In the genomic region with DNA sequence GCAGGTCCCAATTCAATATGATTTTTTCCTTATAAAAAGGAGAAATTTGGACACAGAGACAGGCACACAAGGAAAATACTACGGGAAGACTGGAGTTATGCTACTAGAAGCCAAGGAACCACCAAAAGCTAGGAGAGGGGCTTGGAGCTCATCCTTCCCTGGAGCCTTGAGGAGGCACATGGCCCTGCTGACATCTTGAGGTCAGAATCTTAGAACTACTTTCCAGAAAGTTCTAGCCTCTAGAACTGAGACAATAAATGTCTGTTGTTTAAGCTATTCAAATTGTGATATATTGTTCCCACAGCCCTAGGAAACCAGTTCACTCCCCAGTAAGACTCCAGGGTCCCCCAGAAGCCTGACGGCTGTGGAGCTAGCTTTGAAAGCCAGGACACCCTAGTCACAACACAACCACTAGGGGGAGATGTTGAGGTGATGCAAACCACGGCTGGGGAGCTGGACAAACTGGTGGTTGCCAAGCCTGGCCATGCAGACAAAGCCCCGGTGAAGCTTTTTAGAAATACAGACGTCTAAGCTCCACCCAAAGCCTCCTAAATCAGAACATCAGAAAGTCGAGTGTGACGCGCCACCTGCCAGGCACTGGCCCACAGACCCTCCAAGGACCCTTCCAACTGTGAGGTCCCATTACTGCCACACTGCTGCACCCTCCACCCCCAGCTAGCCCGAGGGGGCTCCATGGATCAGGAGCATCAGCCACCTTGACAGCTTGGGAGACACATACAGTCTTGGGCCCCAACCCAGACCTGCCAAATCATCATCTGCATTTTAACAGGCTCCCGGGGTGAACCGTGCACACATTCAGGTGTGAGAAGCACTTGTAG, we compare ENCODE assay signal across 8 cellular contexts.
DNase-seq lines count a peak whose midpoint lies in the region; ATAC-seq, FAIRE-seq and TF ChIP-seq lines count a peak whose summit lies in the region.

No MANE protein-coding gene starts in this region.

- H3K4me2 ChIP-seq in H1 (ENCODE audit: insufficient read depth in 1 of 2, low read depth in 2 of 2, low read length in 2 of 2): no peak overlapping the region

- H3K14ac ChIP-seq in H1 (ENCODE audit: insufficient read length): no peak overlapping the region

- no peaks in the 10 kb centered on the region for H3K27me3 Mint-ChIP-seq in activated CD4-positive, alpha-beta memory T cell treated with anti-CD3 and anti-CD28 coated beads, Interleukin-2, amount 10 ng/mL, durations not matched to agents 7 days and 5 days
- no peaks in the 10 kb centered on the region for H3K27me3 Mint-ChIP-seq in memory B cell
- no peaks in the 10 kb centered on the region for H3K27me3 Mint-ChIP-seq in stimulated activated naive B cell treated with anti-CD40 and anti-IgM and Interleukin-4, amounts not matched to agents 10 μg/mL and 1 μg/mL and 100 μg/mL, for 72 hours

- ATAC-seq in GM18858 (IDR thresholded peaks at IDR 0.05; ENCODE audit: unreplicated experiment) (peak; percentile 60), HG03280 (IDR thresholded peaks at IDR 0.05; ENCODE audit: unreplicated experiment) (peak; percentile 90), memory B cell (ENCODE audit: low read depth) (peak; percentile 55)
- ATAC-seq in stimulated activated naive B cell treated with anti-CD40 and anti-IgM and Interleukin-4, amounts not matched to agents 10 μg/mL and 1 μg/mL and 100 μg/mL, for 72 hours (replicated peaks): peak; percentile 83 to 91

- peaks cover 1% of the 10 kb centered on the region for H3K4me1 Mint-ChIP-seq in activated CD4-positive, alpha-beta memory T cell treated with anti-CD3 and anti-CD28 coated beads, Interleukin-2, amount 10 ng/mL, durations not matched to agents 7 days and 5 days
- H3K4me1 Mint-ChIP-seq in memory B cell: peaks cover 3% of the 10 kb centered on the region
- peaks cover 6% of the 10 kb centered on the region in 2 donors for H3K4me1 Mint-ChIP-seq in stimulated activated naive B cell treated with anti-CD40 and anti-IgM and Interleukin-4, amounts not matched to agents 10 μg/mL and 1 μg/mL and 100 μg/mL, for 72 hours

- H3K9me3 Mint-ChIP-seq in activated CD4-positive, alpha-beta memory T cell treated with anti-CD3 and anti-CD28 coated beads, Interleukin-2, amount 10 ng/mL, durations not matched to agents 7 days and 5 days: no peaks in the 10 kb centered on the region
- H3K9me3 Mint-ChIP-seq in memory B cell: no peaks in the 10 kb centered on the region
- H3K9me3 Mint-ChIP-seq in stimulated activated naive B cell treated with anti-CD40 and anti-IgM and Interleukin-4, amounts not matched to agents 10 μg/mL and 1 μg/mL and 100 μg/mL, for 72 hours: no peaks in the 10 kb centered on the region

- no peak for TF ChIP-seq EP300 in H1 (IDR thresholded peaks at IDR 0.05; ENCODE audit: borderline replicate concordance in 1 of 2, low read depth in 2 of 2, low read length in 2 of 2)

- CTCF ChIA-PET in activated CD4-positive, alpha-beta memory T cell treated with anti-CD3 and anti-CD28 coated beads, Interleukin-2, amount 10 ng/mL, durations not matched to agents 7 days and 5 days (lab: Charles Lee): interaction anchor here (0.5 to 3.9 kb wide), 30 partner anchors 8 to 429 kb away, joined by 3 to 36 read pairs (median 5); partner anchors contain the start of genes SLC39A11 and SSTR2
- CTCF ChIA-PET in H1 (lab: Charles Lee; ENCODE audit: partially characterized antibody): interaction anchor here (0.6 to 7.1 kb wide), 60 partner anchors 9 to 1155 kb away, joined by 3 to 58 read pairs (median 4); partner anchors contain the start of gene SSTR2

- H3K36me3 ChIP-seq in H1 (ENCODE audit: control insufficient read depth in 2 of 4, insufficient read depth in 4 of 4, low read length in 3 of 4): no peaks in the 10 kb centered on the region

- peak; percentile 84 to 91 for TF ChIP-seq RAD21 in H1 (IDR thresholded peaks at IDR 0.05 in 1 of 2, conservative IDR thresholded peaks at IDR 0.05 in 1 of 2; ENCODE audit: low read depth in 2 of 2, low read length in 2 of 2)

- no peak overlapping the region for H3K27ac ChIP-seq in H1 (ENCODE audit: low read depth, low read length)

- H2BK12ac ChIP-seq in H1 (ENCODE audit: low read depth, low read length): no peak overlapping the region

- 47% methylated on average over 11 of the region's 11 CpGs; no CpG with 5 or more reads in 1 of the 2 experiments for WGBS in H1 (ENCODE audit: extremely low coverage in 1 of 2, insufficient coverage in 1 of 2, insufficient read length in 1 of 2, insufficient replicate concordance in 2 of 2, low coverage in 1 of 2, low lambda C conversion rate in 2 of 2, missing lambda C conversion rate in 1 of 2), 2 experiments

- no peak for TF ChIP-seq POLR2A in H1 (IDR thresholded peaks at IDR 0.05; ENCODE audit: control extremely low read depth in 1 of 2, low read depth in 2 of 2, low read length in 2 of 2)

- H4K5ac ChIP-seq in H1 (ENCODE audit: insufficient read length, low read depth, low read length): no peak overlapping the region

- no peak overlapping the region for H3K56ac ChIP-seq in H1 (replicated peaks; ENCODE audit: insufficient read length, low read depth, low read length)

- no peak overlapping the region for H4K91ac ChIP-seq in H1 (replicated peaks; ENCODE audit: insufficient read length, low read length)

- H3K36me3 Mint-ChIP-seq in activated CD4-positive, alpha-beta memory T cell treated with anti-CD3 and anti-CD28 coated beads, Interleukin-2, amount 10 ng/mL, durations not matched to agents 7 days and 5 days (ENCODE audit: low read depth): no peaks in the 10 kb centered on the region
- no peaks in the 10 kb centered on the region for H3K36me3 Mint-ChIP-seq in memory B cell
- H3K36me3 Mint-ChIP-seq in stimulated activated naive B cell treated with anti-CD40 and anti-IgM and Interleukin-4, amounts not matched to agents 10 μg/mL and 1 μg/mL and 100 μg/mL, for 72 hours: peaks cover 2 to 8% of the 10 kb centered on the region in 2 donors

- H3K27ac Mint-ChIP-seq in activated CD4-positive, alpha-beta memory T cell treated with anti-CD3 and anti-CD28 coated beads, Interleukin-2, amount 10 ng/mL, durations not matched to agents 7 days and 5 days: no peak overlapping the region
- no peak overlapping the region for H3K27ac Mint-ChIP-seq in memory B cell
- no peak overlapping the region for H3K27ac Mint-ChIP-seq in stimulated activated naive B cell treated with anti-CD40 and anti-IgM and Interleukin-4, amounts not matched to agents 10 μg/mL and 1 μg/mL and 100 μg/mL, for 72 hours

- no peaks in the 10 kb centered on the region for H3K23me2 ChIP-seq in H1 (ENCODE audit: low read depth, low read length)

- H2BK20ac ChIP-seq in H1 (ENCODE audit: low read length): no peak overlapping the region

- H3K18ac ChIP-seq in H1 (ENCODE audit: extremely low read depth, low read length): no peak overlapping the region

- no peak overlapping the region for H2BK120ac ChIP-seq in H1 (replicated peaks; ENCODE audit: low read depth, low read length)

- no peaks in the 10 kb centered on the region for H3K9me3 ChIP-seq in H1 (ENCODE audit: insufficient read depth in 2 of 2, low read depth in 1 of 2, low read length in 1 of 2)

- no peaks in the 10 kb centered on the region for H4K20me1 ChIP-seq in H1 (replicated peaks in 1 of 2; ENCODE audit: control insufficient read depth in 1 of 2, insufficient read depth in 2 of 2, low read length in 2 of 2)

- no peaks in the 10 kb centered on the region for H3K79me2 ChIP-seq in H1 (ENCODE audit: control insufficient read depth in 1 of 2, insufficient read depth in 2 of 2, low read length in 2 of 2)

- DNase-seq in AG09319 (ENCODE audit: extremely low read depth, low read depth): peak; percentile 48
- peak; percentile 96 to 99 for DNase-seq in NCI-H524 (lab: John Stamatoyannopoulos, UW)
- DNase-seq in activated CD4-positive, alpha-beta memory T cell treated with anti-CD3 and anti-CD28 coated beads, Interleukin-2, amount 10 ng/mL, durations not matched to agents 7 days and 5 days: peak; percentile 62
- DNase-seq in H1 (ENCODE audit: low read depth in 1 of 2, low spot score in 2 of 2): peak; percentile 39 to 84
- peak; percentile 45 to 54 for DNase-seq in memory B cell (ENCODE audit: low spot score in 2 of 2)
- DNase-seq in stimulated activated naive B cell treated with anti-CD40 and anti-IgM and Interleukin-4, amounts not matched to agents 10 μg/mL and 1 μg/mL and 100 μg/mL, for 72 hours: peak; percentile 48

- no peak overlapping the region for H3K23ac ChIP-seq in H1 (ENCODE audit: insufficient read length)

- H2AK5ac ChIP-seq in H1 (ENCODE audit: low read depth, low read length): no peak overlapping the region

- POLR2A ChIA-PET in activated CD4-positive, alpha-beta memory T cell treated with anti-CD3 and anti-CD28 coated beads, Interleukin-2, amount 10 ng/mL, durations not matched to agents 7 days and 5 days (lab: Charles Lee): interaction anchor here (0.9 to 1.1 kb wide), 2 partner anchors 25 to 259 kb away, joined by 3 read pairs; no protein-coding TSS in a partner anchor
- POLR2A ChIA-PET in H1 (lab: Charles Lee; ENCODE audit: partially characterized antibody): no interaction called here

- H3K4ac ChIP-seq in H1 (replicated peaks; ENCODE audit: insufficient read length, low read depth, low read length): no peak overlapping the region

- H2BK15ac ChIP-seq in H1 (ENCODE audit: low read length): no peak overlapping the region

- no peaks in the 10 kb centered on the region for H3K79me1 ChIP-seq in H1 (ENCODE audit: low read depth, low read length)

- H2BK5ac ChIP-seq in H1 (ENCODE audit: low read depth, low read length): no peak overlapping the region

- H3K9ac ChIP-seq in H1 (replicated peaks in 1 of 4; ENCODE audit: extremely low read depth in 1 of 4, low read depth in 3 of 4, low read length in 3 of 4): no peak overlapping the region

- H3K4me1 ChIP-seq in H1 (replicated peaks in 1 of 4; ENCODE audit: control insufficient read depth in 3 of 4, insufficient read depth in 4 of 4, low read length in 3 of 4): peaks cover 0 to 2% (median 0%) of the 10 kb centered on the region in 4 experiments; a peak in 2 of 7 replicates

- TF ChIP-seq CTCF in AG09319 (IDR thresholded peaks at IDR 0.05; ENCODE audit: low read depth, low read length): peak; percentile 88
- TF ChIP-seq CTCF in H1 (IDR thresholded peaks at IDR 0.05; ENCODE audit: control extremely low read depth in 1 of 3, insufficient read depth in 1 of 3, low read depth in 1 of 3, low read length in 3 of 3): peak; percentile 89 to 93 (median 92)

- H2AFZ ChIP-seq in H1 (ENCODE audit: low read length): no peak overlapping the region

- H3K4me3 ChIP-seq in H1 (ENCODE audit: extremely low read depth in 1 of 4, insufficient read depth in 2 of 4, low read depth in 3 of 4, low read length in 4 of 4): no peak overlapping the region

- peak; percentile 87 for FAIRE-seq in H1 (lab: Jason Lieb, UNC)

- no peak overlapping the region for H4K8ac ChIP-seq in H1 (ENCODE audit: extremely low read depth, insufficient read depth, low read length)

- H3K4me3 Mint-ChIP-seq in activated CD4-positive, alpha-beta memory T cell treated with anti-CD3 and anti-CD28 coated beads, Interleukin-2, amount 10 ng/mL, durations not matched to agents 7 days and 5 days: no peak overlapping the region
- H3K4me3 Mint-ChIP-seq in memory B cell: no peak overlapping the region
- H3K4me3 Mint-ChIP-seq in stimulated activated naive B cell treated with anti-CD40 and anti-IgM and Interleukin-4, amounts not matched to agents 10 μg/mL and 1 μg/mL and 100 μg/mL, for 72 hours: no peak overlapping the region

- no peaks in the 10 kb centered on the region for H3K27me3 ChIP-seq in H1 (replicated peaks in 1 of 4; ENCODE audit: control insufficient read depth in 3 of 4, extremely low read depth in 1 of 4, insufficient read depth in 3 of 4, low read length in 3 of 4)
